Comparison of ENCODE assay signal across 1 cellular context in genomic region chr19:51931921-51932320, GRCh38.
TF ChIP-seq lines count a peak whose summit lies in the region.

No MANE protein-coding gene starts in this region.

TF ChIP-seq in WTC11, 78 proteins besides CTCF, POLR2A, EP300 and RAD21 (continued from another document):
- TF ChIP-seq ZSCAN18 (CRISPR knock-in tag; IDR thresholded peaks at IDR 0.05) (no peak), ELF4 (CRISPR knock-in tag; IDR thresholded peaks at IDR 0.05; ENCODE audit: low read depth) (no peak), ATF6 (CRISPR knock-in tag; IDR thresholded peaks at IDR 0.05) (no peak), RELA (CRISPR knock-in tag; IDR thresholded peaks at IDR 0.05; ENCODE audit: borderline replicate concordance) (no peak), HMGA2 (CRISPR knock-in tag; IDR thresholded peaks at IDR 0.05) (no peak), TEAD4 (CRISPR knock-in tag; IDR thresholded peaks at IDR 0.05) (no peak), FOXP1 (CRISPR knock-in tag; IDR thresholded peaks at IDR 0.05; ENCODE audit: borderline replicate concordance) (no peak), CREB1 (CRISPR knock-in tag; IDR thresholded peaks at IDR 0.05) (no peak)
